Comparison of ENCODE assay signal across 31 cellular contexts in the genomic region with DNA sequence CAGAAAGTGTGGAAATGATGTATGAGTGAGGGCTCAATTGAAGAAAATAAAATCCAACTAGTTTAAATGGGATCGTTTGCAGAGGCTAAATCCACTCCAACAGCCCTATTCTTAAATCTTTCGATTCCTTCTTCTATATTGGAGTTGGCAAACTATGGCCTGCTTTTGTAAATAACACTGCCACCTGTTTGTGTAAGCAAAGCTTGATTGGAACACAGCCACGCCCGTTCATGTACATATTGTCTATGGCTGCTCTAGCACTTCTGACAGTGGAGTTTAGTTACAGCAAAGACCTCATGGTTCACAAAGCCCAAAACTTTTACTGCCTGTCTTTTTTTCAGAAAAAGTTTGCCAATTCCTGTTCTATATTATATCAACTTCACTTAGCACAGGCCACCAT.
"Had no signal": no experiment of that assay in that cellular context is flagged by ENCODE, and none has a peak within 500 bp of the region (broad histone marks: within the 10 kb centered on the region; RNA-seq: fewer than 3 reads in every experiment).

No MANE protein-coding gene starts in this region.

- H3K4me3 ChIP-seq: adrenal gland, body of pancreas, esophagus muscularis mucosa, gastrocnemius medialis, heart left ventricle had no signal

- ATAC-seq: activated CD4-positive, alpha-beta T cell treated with anti-CD3 and anti-CD28 coated beads for 36 hours; activated CD8-positive, alpha-beta memory T cell treated with anti-CD3 and anti-CD28 coated beads, Interleukin-2, amount 10 ng/mL, durations not matched to agents 7 days and 5 days; activated CD8-positive, alpha-beta T cell treated with anti-CD3 and anti-CD28 coated beads, Interleukin-2, amount 10 ng/mL, durations not matched to agents 7 days and 5 days; activated naive CD8-positive, alpha-beta T cell treated with anti-CD3 and anti-CD28 coated beads, Interleukin-2, amount 50 U/mL, for 24 hours; body of pancreas; effector memory CD8-positive, alpha-beta T cell; foreskin keratinocyte; gastrocnemius medialis; heart left ventricle had no signal

- DNase-seq: activated CD4-positive, alpha-beta memory T cell treated with anti-CD3 and anti-CD28 coated beads for 36 hours; activated CD4-positive, alpha-beta T cell treated with anti-CD3 and anti-CD28 coated beads for 36 hours; activated CD4-positive, alpha-beta T cell treated with anti-CD3 and anti-CD28 coated beads, Interleukin-2, amount 10 ng/mL, durations not matched to agents 24 days and 14 days; activated CD4-positive, CD25-positive, alpha-beta regulatory T cell; activated CD4-positive, CD25-positive, alpha-beta regulatory T cell treated with anti-CD3 and anti-CD28 coated beads, Interleukin-2, amount 50 U/mL, for 72 hours; activated CD8-positive, alpha-beta memory T cell treated with anti-CD3 and anti-CD28 coated beads, Interleukin-2, amount 10 ng/mL, durations not matched to agents 7 days and 5 days; activated CD8-positive, alpha-beta memory T cell treated with anti-CD3 and anti-CD28 coated beads, Interleukin-2, amount 50 U/mL, for 4 hours; activated CD8-positive, alpha-beta T cell treated with anti-CD3 and anti-CD28 coated beads, Interleukin-2, amount 10 ng/mL, durations not matched to agents 7 days and 5 days; activated effector memory CD4-positive, alpha-beta T cell treated with anti-CD3 and anti-CD28 coated beads, Interleukin-2, amount 50 U/mL, for 16 hours; activated naive CD4-positive, alpha-beta T cell treated with anti-CD3 and anti-CD28 coated beads for 36 hours; activated naive CD8-positive, alpha-beta T cell treated with anti-CD3 and anti-CD28 coated beads for 36 hours; activated naive CD8-positive, alpha-beta T cell treated with anti-CD3 and anti-CD28 coated beads, Interleukin-2, amount 50 U/mL, for 24 hours; activated T-cell treated with anti-CD3 and anti-CD28 coated beads, Interleukin-2, amount 50 U/mL, for 1 hour; activated T-cell treated with anti-CD3 and anti-CD28 coated beads, Interleukin-2, amount 50 U/mL, for 48 hours; adrenal gland; amygdala; aorta; body of pancreas; caudate nucleus; cortex of kidney; dermis blood vessel endothelial cell; effector CD4-positive, alpha-beta T cell; effector memory CD8-positive, alpha-beta T cell; erythroblast; foreskin keratinocyte; gastrocnemius medialis; glutamatergic neuron; heart left ventricle; T1000; WERI-Rb-1 had no signal
